Comparison of ENCODE assay signal across 20 cellular contexts in genomic region chr3:108297636-108298035, GRCh38. TPM values are rescaled to one million over a fixed set of nuclear protein-coding genes. Genes with fewer than 3 reads are reported as not detected.
A peak's percentile ranks its signal among the peaks of the same experiment; 100 is the strongest.
DNase-seq lines count a peak whose midpoint lies in the region; ATAC-seq and TF ChIP-seq lines count a peak whose summit lies in the region.
"Had no signal": no experiment of that assay in that cellular context is flagged by ENCODE, and none has a peak within 500 bp of the region (broad histone marks: within the 10 kb centered on the region; RNA-seq: fewer than 3 reads in every experiment).

No MANE protein-coding gene starts in this region.

- TF ChIP-seq CTCF in fibroblast of the aortic adventitia (IDR thresholded peaks at IDR 0.05; ENCODE audit: insufficient read depth, low read length), result no peak
- TF ChIP-seq CTCF in liver (IDR thresholded peaks at IDR 0.05; ENCODE audit: low read depth, low read length, missing input control), result no peak
- TF ChIP-seq CTCF in smooth muscle cell (IDR thresholded peaks at IDR 0.05; ENCODE audit: borderline replicate concordance, insufficient read depth, poor library complexity, severe bottlenecking), result no peak

- no peaks in the 10 kb centered on the region for H3F3A ChIP-seq in smooth muscle cell (ENCODE audit: low read depth)

- no peaks in the 10 kb centered on the region for H3K27me3 ChIP-seq in liver (ENCODE audit: control insufficient read depth in 4 of 4, insufficient read depth in 4 of 4, low read length in 3 of 4)
- H3K27me3 ChIP-seq in smooth muscle cell (ENCODE audit: low read depth), result no peaks in the 10 kb centered on the region
- H3K27me3 ChIP-seq: BLaER1 treated with 17β-estradiol and CSF1 and Interleukin-3, amounts not matched to agents 10 nM and 100 nM had no signal

- H3K4me1 ChIP-seq in liver (ENCODE audit: control insufficient read depth in 4 of 4, insufficient read depth in 4 of 4, low read length in 3 of 4) (peaks cover 0 to 10% (median 5%) of the 10 kb centered on the region in 4 donors), smooth muscle cell (ENCODE audit: low read depth) (no peaks in the 10 kb centered on the region)

- peak in 1 of 2 donors; percentile 28 for TF ChIP-seq RAD21 in liver (IDR thresholded peaks at IDR 0.05)

- no peaks in the 10 kb centered on the region for H3K9me3 Mint-ChIP-seq in activated CD4-positive, alpha-beta T cell treated with anti-CD3 and anti-CD28 coated beads for 36 hours (ENCODE audit: low read depth)
- H3K9me3 Mint-ChIP-seq: activated CD4-positive, alpha-beta T cell treated with anti-CD3 and anti-CD28 coated beads, Interleukin-2, amount 10 ng/mL, durations not matched to agents 24 days and 14 days; effector memory CD8-positive, alpha-beta T cell had no signal

- H3K4me3 ChIP-seq in fibroblast of the aortic adventitia (ENCODE audit: low read depth, low read length) (no peak overlapping the region), liver (ENCODE audit: low read depth in 1 of 3, low read length in 3 of 3) (no peak overlapping the region), smooth muscle cell (peak overlapping the region; percentile 35)
- H3K4me3 ChIP-seq: BLaER1 treated with 17β-estradiol and CSF1 and Interleukin-3, amounts not matched to agents 10 nM and 100 nM; K562 had no signal

- intact Hi-C loops in activated CD4-positive, alpha-beta T cell treated with anti-CD3 and anti-CD28 coated beads for 36 hours (cut with DNase I, micrococcal nuclease), result loop anchor here in 1 of 2 experiments (10.0 kb wide), 1 partner anchor 373 kb away; no protein-coding TSS in a partner anchor

- H3K36me3 ChIP-seq in liver (ENCODE audit: control insufficient read depth in 4 of 4, insufficient read depth in 3 of 4, low read depth in 1 of 4, low read length in 3 of 4) (no peaks in the 10 kb centered on the region), smooth muscle cell (ENCODE audit: low read depth) (no peaks in the 10 kb centered on the region)
- H3K36me3 ChIP-seq: BLaER1 treated with 17β-estradiol and CSF1 and Interleukin-3, amounts not matched to agents 10 nM and 100 nM had no signal

- no peak overlapping the region for H2AFZ ChIP-seq in smooth muscle cell (ENCODE audit: low read depth)

- H4K20me1 ChIP-seq in smooth muscle cell (ENCODE audit: low read depth), result no peaks in the 10 kb centered on the region
- H4K20me1 ChIP-seq: BLaER1 treated with 17β-estradiol and CSF1 and Interleukin-3, amounts not matched to agents 10 nM and 100 nM had no signal

- H3K4me3 Mint-ChIP-seq in activated CD4-positive, alpha-beta T cell treated with anti-CD3 and anti-CD28 coated beads for 36 hours, result no peak overlapping the region
- H3K4me3 Mint-ChIP-seq: activated CD4-positive, alpha-beta T cell treated with anti-CD3 and anti-CD28 coated beads, Interleukin-2, amount 10 ng/mL, durations not matched to agents 24 days and 14 days; effector memory CD8-positive, alpha-beta T cell had no signal

- CTCF ChIA-PET in activated CD4-positive, alpha-beta T cell treated with anti-CD3 and anti-CD28 coated beads for 36 hours (lab: Charles Lee), result no interaction called here

- 30% methylated on average over 3 of the region's 3 CpGs for WGBS in liver
- 92% methylated on average over 3 of the region's 3 CpGs for WGBS in smooth muscle cell (ENCODE audit: low lambda C conversion rate)

- H3K9me3 ChIP-seq in liver (ENCODE audit: control insufficient read depth in 4 of 4, low read length in 3 of 4) (no peaks in the 10 kb centered on the region), smooth muscle cell (replicated peaks; ENCODE audit: low read depth) (no peaks in the 10 kb centered on the region)
- H3K9me3 ChIP-seq: BLaER1 treated with 17β-estradiol and CSF1 and Interleukin-3, amounts not matched to agents 10 nM and 100 nM had no signal

- H3K4me2 ChIP-seq in smooth muscle cell, result no peak overlapping the region
- H3K4me2 ChIP-seq: BLaER1 treated with 17β-estradiol and CSF1 and Interleukin-3, amounts not matched to agents 10 nM and 100 nM had no signal

- no peak for ATAC-seq in activated CD4-positive, alpha-beta T cell treated with anti-CD3 and anti-CD28 coated beads for 36 hours
- ATAC-seq: activated naive CD4-positive, alpha-beta T cell treated with anti-CD3 and anti-CD28 coated beads, Interleukin-2, amount 50 U/mL, for 72 hours; effector memory CD8-positive, alpha-beta T cell; K562; Panc1 had no signal

- peaks cover 2% of the 10 kb centered on the region for H3K27me3 Mint-ChIP-seq in activated CD4-positive, alpha-beta T cell treated with anti-CD3 and anti-CD28 coated beads for 36 hours
- H3K27me3 Mint-ChIP-seq: activated CD4-positive, alpha-beta T cell treated with anti-CD3 and anti-CD28 coated beads, Interleukin-2, amount 10 ng/mL, durations not matched to agents 24 days and 14 days had no signal

- DNase-seq in DMS53 (lab: John Stamatoyannopoulos, UW) (peak; percentile 18), DMS53 treated with DMSO at 0.1 percent for 48 hours (lab: John Stamatoyannopoulos, UW; ENCODE audit: unreplicated experiment) (no peak), fibroblast of the aortic adventitia (ENCODE audit: low read depth) (peak; percentile 8), smooth muscle cell (lab: John Stamatoyannopoulos, UW; ENCODE audit: unreplicated experiment) (no peak), SW 1271 (lab: John Stamatoyannopoulos, UW) (no peak), hypothalamus (lab: John Stamatoyannopoulos, UW) (no peak)
- no peak for DNase-seq in activated CD4-positive, alpha-beta T cell treated with anti-CD3 and anti-CD28 coated beads for 36 hours
- DNase-seq: 8988T; activated CD4-positive, alpha-beta T cell treated with anti-CD3 and anti-CD28 coated beads, Interleukin-2, amount 10 ng/mL, durations not matched to agents 24 days and 14 days; activated T-cell treated with anti-CD3 and anti-CD28 coated beads for 4 hours; DMS79 treated with DMSO at 0.1 percent for 48 hours; effector memory CD8-positive, alpha-beta T cell; NCI-H69 had no signal

- H3K79me2 ChIP-seq in smooth muscle cell (ENCODE audit: low read depth), result no peaks in the 10 kb centered on the region

- H3K9ac ChIP-seq in liver (ENCODE audit: low read depth in 1 of 2, low read length in 2 of 2) (no peak overlapping the region), smooth muscle cell (ENCODE audit: low read depth) (no peak overlapping the region)
- H3K9ac ChIP-seq: BLaER1 treated with 17β-estradiol and CSF1 and Interleukin-3, amounts not matched to agents 10 nM and 100 nM had no signal

- POLR2A ChIA-PET in activated CD4-positive, alpha-beta T cell treated with anti-CD3 and anti-CD28 coated beads for 36 hours (lab: Charles Lee), result no interaction called here

- no peak overlapping the region for H3K27ac ChIP-seq in liver (ENCODE audit: low read depth in 1 of 2, low read length in 2 of 2)
- no peak overlapping the region for H3K27ac ChIP-seq in smooth muscle cell (ENCODE audit: low read depth)
- H3K27ac ChIP-seq: BLaER1 treated with 17β-estradiol and CSF1 and Interleukin-3, amounts not matched to agents 10 nM and 100 nM had no signal

- H3K27ac Mint-ChIP-seq in activated CD4-positive, alpha-beta T cell treated with anti-CD3 and anti-CD28 coated beads for 36 hours, result no peak overlapping the region
- H3K27ac Mint-ChIP-seq: activated CD4-positive, alpha-beta T cell treated with anti-CD3 and anti-CD28 coated beads, Interleukin-2, amount 10 ng/mL, durations not matched to agents 24 days and 14 days; activated naive CD4-positive, alpha-beta T cell treated with anti-CD3 and anti-CD28 coated beads, Interleukin-2, amount 50 U/mL, for 72 hours; effector memory CD8-positive, alpha-beta T cell had no signal

- no peaks in the 10 kb centered on the region for H3K36me3 Mint-ChIP-seq in activated CD4-positive, alpha-beta T cell treated with anti-CD3 and anti-CD28 coated beads for 36 hours (ENCODE audit: low read depth)
- H3K36me3 Mint-ChIP-seq: activated naive CD4-positive, alpha-beta T cell treated with anti-CD3 and anti-CD28 coated beads, Interleukin-2, amount 50 U/mL, for 72 hours had no signal

- H3K4me1 Mint-ChIP-seq in activated CD4-positive, alpha-beta T cell treated with anti-CD3 and anti-CD28 coated beads for 36 hours, result peaks cover 67% of the 10 kb centered on the region

TF ChIP-seq in liver, 16 proteins besides CTCF, POLR2A, EP300 and RAD21:
- TF ChIP-seq YY1 (IDR thresholded peaks at IDR 0.05) (no peak), REST (IDR thresholded peaks at IDR 0.05) (no peak), SP1 (IDR thresholded peaks at IDR 0.05) (peak; percentile 27), HNF4A (conservative IDR thresholded peaks at IDR 0.05) (peak in 1 of 2 donors; percentile 20), RXRA (IDR thresholded peaks at IDR 0.05) (peak; percentile 19 to 52)

RNA-seq across cellular contexts. Expression of gene HHLA2, which starts 1.3 kb away (rescaled TPM):
- not detected in 2 replicates for total RNA-seq in fibroblast of the aortic adventitia (ENCODE audit: low replicate concordance)
- under 1 TPM in 1 of 2 donors, not detected in 1; 0.14 TPM for total RNA-seq in liver
- polyA plus RNA-seq in liver, result under 1 TPM in 1 of 2 donors, not detected in 1; 0.07 TPM
- not detected in 2 replicates for total RNA-seq in smooth muscle cell
- not detected in 2 replicates for polyA plus RNA-seq in smooth muscle cell
- total RNA-seq in activated CD4-positive, alpha-beta T cell treated with anti-CD3 and anti-CD28 coated beads for 36 hours, result under 1 TPM; 0.27 to 0.70 TPM
- total RNA-seq: K562, osteoblast, skeletal muscle tissue had no signal

Comparison
In these comparisons a context has a peak if more than half of its experiments do, and no peak if none do; other contexts are left out.
1. DNase-seq: peak in DMS53 (single experiment) and fibroblast of the aortic adventitia (single experiment); none in DMS53 treated with DMSO at 0.1 percent for 48 hours (single experiment), smooth muscle cell (single experiment), SW 1271 (0 of 2), activated CD4-positive, alpha-beta T cell treated with anti-CD3 and anti-CD28 coated beads for 36 hours (single experiment) and hypothalamus (0 of 51).